ENCODE assay signal across 34 cellular contexts in the genomic region with DNA sequence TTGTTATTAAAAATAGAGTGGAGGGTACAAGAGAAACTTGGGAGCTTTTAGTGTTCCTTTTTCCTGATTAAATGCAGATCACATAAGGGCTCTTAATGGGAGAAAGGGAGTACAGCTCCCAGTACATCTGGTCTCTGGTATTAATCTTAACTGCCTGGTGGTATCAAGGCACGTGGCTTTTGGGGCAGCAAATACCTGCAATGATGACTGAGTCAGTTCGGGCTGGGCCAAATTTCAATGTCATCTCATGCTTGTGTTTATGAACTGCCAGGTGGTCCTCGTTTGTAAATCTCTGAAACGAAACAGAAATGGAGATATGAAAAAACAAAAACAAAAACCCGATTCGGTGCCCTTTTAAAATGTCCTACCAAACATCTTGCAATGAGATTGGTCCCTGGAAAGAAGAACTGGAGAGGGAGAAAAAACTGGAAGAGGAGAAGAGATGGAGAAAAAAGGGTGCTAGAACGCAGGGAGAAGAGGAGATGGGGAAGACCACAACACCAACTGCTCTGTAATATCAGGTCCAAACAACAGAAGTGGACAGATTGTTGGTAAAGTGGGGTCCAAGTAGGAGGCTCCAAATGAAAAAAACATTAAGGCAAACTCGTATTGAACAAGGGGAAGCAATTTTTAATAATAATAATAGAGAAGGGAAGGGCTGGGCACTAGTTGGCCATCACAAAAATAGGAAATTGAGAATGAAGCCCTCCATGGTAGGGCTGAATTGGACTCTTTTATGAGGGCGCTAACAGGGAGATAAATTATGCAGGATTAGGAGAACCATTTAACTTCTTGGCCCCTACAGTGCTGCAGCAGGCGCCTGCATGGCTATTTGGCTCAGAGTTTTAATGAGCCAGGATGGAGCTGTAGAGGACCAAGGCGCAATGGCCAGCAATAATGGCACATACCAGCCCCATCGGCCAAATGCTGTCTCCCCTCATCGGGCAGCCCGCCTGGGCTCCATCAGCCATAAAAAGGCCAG. TPM values are rescaled to one million over a fixed set of nuclear protein-coding genes. Genes with fewer than 3 reads are reported as not detected.
DNase-seq lines count a peak whose midpoint lies in the region; ATAC-seq and TF ChIP-seq lines count a peak whose summit lies in the region.
"Had no signal": no experiment of that assay in that cellular context is flagged by ENCODE, and none has a peak within 500 bp of the region (broad histone marks: within the 10 kb centered on the region; RNA-seq: fewer than 3 reads in every experiment).

No MANE protein-coding gene starts in this region.

- H3K4me1 Mint-ChIP-seq in osteocyte (ENCODE audit: unreplicated experiment), result peaks cover 17% of the 10 kb centered on the region
- H3K4me1 Mint-ChIP-seq: activated CD4-positive, alpha-beta memory T cell treated with anti-CD3 and anti-CD28 coated beads, Interleukin-2, amount 10 ng/mL, durations not matched to agents 7 days and 5 days; GM23338; IgD-negative memory B cell had no signal

- no peak for TF ChIP-seq CTCF in osteocyte (IDR thresholded peaks at IDR 0.05)

- H3K36me3 Mint-ChIP-seq in osteocyte (ENCODE audit: unreplicated experiment), result peaks cover 13% of the 10 kb centered on the region
- H3K36me3 Mint-ChIP-seq: activated naive CD8-positive, alpha-beta T cell had no signal

- H3K27ac Mint-ChIP-seq in osteocyte (ENCODE audit: unreplicated experiment), result peak overlapping the region; percentile 31
- H3K27ac Mint-ChIP-seq: activated CD4-positive, alpha-beta memory T cell treated with anti-CD3 and anti-CD28 coated beads, Interleukin-2, amount 10 ng/mL, durations not matched to agents 7 days and 5 days; activated naive CD8-positive, alpha-beta T cell; GM23338 had no signal

- DNase-seq in DMS 273 treated with DMSO at 0.1 percent for 48 hours (lab: John Stamatoyannopoulos, UW) (peak; percentile 14), SK-N-MC (ENCODE audit: low read depth, low spot score) (no peak), ecto neural progenitor cell (ENCODE audit: low spot score) (peak; percentile 56), osteocyte (ENCODE audit: extremely low spot score, unreplicated experiment) (no peak), NCI-H1048 (lab: John Stamatoyannopoulos, UW) (no peak), DMS53 (lab: John Stamatoyannopoulos, UW) (no peak)
- DNase-seq: activated CD4-positive, alpha-beta memory T cell treated with anti-CD3 and anti-CD28 coated beads, Interleukin-2, amount 10 ng/mL, durations not matched to agents 7 days and 5 days; activated CD4-positive, alpha-beta T cell treated with anti-CD3 and anti-CD28 coated beads for 1 hour; activated CD8-positive, alpha-beta memory T cell treated with anti-CD3 and anti-CD28 coated beads, Interleukin-2, amount 50 U/mL, for 48 hours; activated effector memory CD4-positive, alpha-beta T cell treated with Interleukin-2 at 50 U/mL for 16 hours; left lung; mesendoderm; NCI-H1105 treated with DMSO at 0.1 percent for 48 hours; NCI-H2029 treated with DMSO at 0.1 percent for 48 hours; NCI-H226; NCI-H748 treated with DMSO at 0.1 percent for 48 hours; SK-N-SH; spleen; T-helper 2 cell; upper lobe of right lung had no signal

- H3K36me3 ChIP-seq in SK-N-MC (ENCODE audit: insufficient read depth, low read length), result peaks cover 24% of the 10 kb centered on the region

- H3K9ac ChIP-seq in SK-N-MC (ENCODE audit: insufficient read length), result no peak overlapping the region
- H3K9ac ChIP-seq: BLaER1, SK-N-SH had no signal

- no peaks in the 10 kb centered on the region for H3K9me3 ChIP-seq in SK-N-MC (ENCODE audit: low read depth, low read length)
- H3K9me3 ChIP-seq: ascending aorta, BLaER1, left lung, SK-N-SH, spleen, upper lobe of right lung had no signal

- 0 out of 2 replicates have a peak overlapping the region, but pooled peaks have one; percentile 15 for H3K27ac ChIP-seq in SK-N-MC
- H3K27ac ChIP-seq: BLaER1, left lung, RWPE1, spleen, upper lobe of right lung had no signal

- no peak overlapping the region for H3K4me3 ChIP-seq in SK-N-MC
- H3K4me3 ChIP-seq: ascending aorta, BLaER1, GM12878, GM23338, left lung, spleen, upper lobe of right lung had no signal

- no peak overlapping the region for H3K4me3 Mint-ChIP-seq in osteocyte (ENCODE audit: unreplicated experiment)
- H3K4me3 Mint-ChIP-seq: activated CD4-positive, alpha-beta memory T cell treated with anti-CD3 and anti-CD28 coated beads, Interleukin-2, amount 10 ng/mL, durations not matched to agents 7 days and 5 days; activated naive CD8-positive, alpha-beta T cell; GM23338; IgD-negative memory B cell had no signal

- H3K9me3 Mint-ChIP-seq in osteocyte (ENCODE audit: unreplicated experiment), result no peaks in the 10 kb centered on the region
- H3K9me3 Mint-ChIP-seq: activated CD4-positive, alpha-beta memory T cell treated with anti-CD3 and anti-CD28 coated beads, Interleukin-2, amount 10 ng/mL, durations not matched to agents 7 days and 5 days; GM23338; IgD-negative memory B cell had no signal

- ATAC-seq in GM19351 (IDR thresholded peaks at IDR 0.05; ENCODE audit: unreplicated experiment) (no peak), GM18861 (IDR thresholded peaks at IDR 0.05; ENCODE audit: unreplicated experiment) (no peak)
- ATAC-seq: GM12878, GM23338, left lung, upper lobe of right lung had no signal

- H3K27me3 Mint-ChIP-seq in osteocyte (ENCODE audit: unreplicated experiment), result no peaks in the 10 kb centered on the region
- H3K27me3 Mint-ChIP-seq: activated CD4-positive, alpha-beta memory T cell treated with anti-CD3 and anti-CD28 coated beads, Interleukin-2, amount 10 ng/mL, durations not matched to agents 7 days and 5 days; activated naive CD8-positive, alpha-beta T cell; IgD-negative memory B cell had no signal

RNA-seq across cellular contexts. Expression of gene NPFF, which starts 45.4 kb away (rescaled TPM):
- not detected in 2 replicates for total RNA-seq in osteocyte
- total RNA-seq: activated CD4-positive, alpha-beta memory T cell treated with anti-CD3 and anti-CD28 coated beads, Interleukin-2, amount 10 ng/mL, durations not matched to agents 7 days and 5 days; cardiac septum; dermis microvascular lymphatic vessel endothelial cell; left lung; myocyte; OCI-LY7; omental fat pad; spleen; upper lobe of right lung had no signal

RNA-seq across cellular contexts. Expression of gene TARBP2, which starts 51.6 kb away (rescaled TPM):
- 33.9 and 38.8 TPM in 2 replicates for total RNA-seq in osteocyte

RNA-seq across cellular contexts. Expression of gene MAP3K12, which starts 53.4 kb away (rescaled TPM):
- 47.7 and 51.8 TPM in 2 replicates for total RNA-seq in osteocyte

Comparison
In these comparisons a context has a peak if more than half of its experiments do, and no peak if none do; other contexts are left out.
1. DNase-seq: peak in DMS 273 treated with DMSO at 0.1 percent for 48 hours (single experiment) and ecto neural progenitor cell (single experiment); none in SK-N-MC (single experiment), osteocyte (single experiment), NCI-H1048 (single experiment) and DMS53 (single experiment).